ENCODE assay signal across 1 cellular context in the genomic region with DNA sequence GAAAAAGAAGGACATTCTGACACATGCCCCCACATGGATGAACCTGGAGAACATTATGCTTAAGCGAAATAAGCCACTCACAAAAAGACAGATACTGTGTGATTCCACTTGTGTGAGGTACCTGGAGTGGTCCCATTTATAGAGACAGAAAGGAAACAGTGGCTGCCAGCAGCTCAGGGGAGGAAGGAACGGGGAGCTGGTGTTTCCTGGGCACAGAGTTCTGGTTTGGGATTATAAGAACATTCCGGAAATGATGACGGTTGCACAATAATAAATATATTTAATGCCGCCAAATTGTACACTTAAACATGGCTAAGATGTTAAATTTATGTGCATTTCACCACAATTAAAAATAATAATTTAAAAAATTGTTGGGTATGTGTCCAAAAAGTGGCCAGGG.
TF ChIP-seq lines count a peak whose summit lies in the region.

No MANE protein-coding gene starts in this region.

TF ChIP-seq in endothelial cell of umbilical vein, 7 proteins besides CTCF, POLR2A, EP300 and RAD21:
- TF ChIP-seq JUN (IDR thresholded peaks at IDR 0.05; ENCODE audit: borderline replicate concordance, insufficient read depth, insufficient read length, low read depth) (no peak), GATA2 (IDR thresholded peaks at IDR 0.05; ENCODE audit: insufficient read depth, insufficient read length, low read depth, low read length) (no peak), EZH2 (IDR thresholded peaks at IDR 0.05; ENCODE audit: borderline replicate concordance, low read depth, low read length, severe bottlenecking) (no peak), MYC (IDR thresholded peaks at IDR 0.05; ENCODE audit: low read depth, low read length) (no peak)
